ENCODE assay signal across 9 cellular contexts in the genomic region with DNA sequence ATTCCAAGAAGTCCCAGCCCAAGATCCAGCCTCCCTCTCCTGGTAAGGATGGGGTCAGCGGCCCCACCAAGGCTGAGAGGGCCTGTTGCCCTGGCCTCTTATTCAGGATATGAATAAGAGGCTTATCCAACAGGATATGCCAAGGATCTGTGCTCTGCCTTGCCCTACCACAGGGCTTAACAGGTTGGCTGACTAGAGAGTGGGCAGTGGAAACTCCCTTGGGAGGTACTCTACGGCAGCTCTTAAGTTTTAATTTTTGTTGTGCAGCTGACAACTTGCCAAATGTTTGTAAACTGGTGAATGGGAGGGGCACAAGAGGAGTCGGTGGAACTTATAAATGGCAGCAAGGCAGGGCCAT. TPM values are rescaled to one million over a fixed set of nuclear protein-coding genes. Genes with fewer than 3 reads are reported as not detected.
DNase-seq lines count a peak whose midpoint lies in the region; ATAC-seq and TF ChIP-seq lines count a peak whose summit lies in the region.
"Had no signal": no experiment of that assay in that cellular context is flagged by ENCODE, and none has a peak within 500 bp of the region (broad histone marks: within the 10 kb centered on the region; RNA-seq: fewer than 3 reads in every experiment).

No MANE protein-coding gene starts in this region.

- H3K4me1 ChIP-seq in SK-N-SH (ENCODE audit: control insufficient read depth in 1 of 2, insufficient read depth in 2 of 2, low read depth in 1 of 2, low read length in 1 of 2) (peaks cover 9 to 43% of the 10 kb centered on the region in 2 experiments; a peak in 3 of 4 replicates), foreskin keratinocyte (peaks cover 27% of the 10 kb centered on the region)

- 61% methylated on average over 3 of the region's 3 CpGs for WGBS in SK-N-SH (ENCODE audit: low lambda C conversion rate)

- H2AFZ ChIP-seq in SK-N-SH (ENCODE audit: low read depth), result no peak overlapping the region

- H4K20me1 ChIP-seq in SK-N-SH (ENCODE audit: insufficient read depth), result peaks cover 22% of the 10 kb centered on the region

- POLR2A ChIA-PET in SK-N-SH (lab: Yijun Ruan, JAX), result no interaction called here

- no peak overlapping the region for H3K4me3 ChIP-seq in SK-N-SH (ENCODE audit: low read depth in 2 of 2, low read length in 1 of 2)

- no peak for TF ChIP-seq EP300 in SK-N-SH (IDR thresholded peaks at IDR 0.05; ENCODE audit: borderline replicate concordance in 1 of 2, low read depth in 1 of 2, low read length in 1 of 2)

- ATAC-seq in foreskin keratinocyte (peak; percentile 59), sciatic nerve (peak; percentile 21), HG02870 (IDR thresholded peaks at IDR 0.05; ENCODE audit: unreplicated experiment) (no peak)

- TF ChIP-seq CTCF in SK-N-SH (IDR thresholded peaks at IDR 0.05) (no peak), foreskin keratinocyte (conservative IDR thresholded peaks at IDR 0.05) (peak; percentile 2)

- no peaks in the 10 kb centered on the region for H3K27me3 ChIP-seq in SK-N-SH (ENCODE audit: insufficient read depth)
- no peaks in the 10 kb centered on the region for H3K27me3 ChIP-seq in foreskin keratinocyte

- peak overlapping the region; percentile 66 for H3K9ac ChIP-seq in SK-N-SH

- peaks cover 73 to 77% of the 10 kb centered on the region in 2 experiments for H3K36me3 ChIP-seq in SK-N-SH (replicated peaks in 1 of 2; ENCODE audit: control insufficient read depth in 1 of 2, insufficient read depth in 2 of 2, low read length in 1 of 2)

- peak; percentile 79 for DNase-seq in DMS79 (lab: John Stamatoyannopoulos, UW)
- DNase-seq in SK-N-SH, result no peak
- no peak for DNase-seq in foreskin keratinocyte
- no peak for DNase-seq in sciatic nerve (ENCODE audit: low spot score)
- DNase-seq in NCI-H2029 (lab: John Stamatoyannopoulos, UW), result no peak
- no peak for DNase-seq in HuH-7 (ENCODE audit: low spot score)
- DNase-seq in NCI-H128 (lab: John Stamatoyannopoulos, UW; ENCODE audit: unreplicated experiment), result no peak
- DNase-seq: NK-92 treated with Interleukin-12 subunit alpha and Interleukin-12 subunit beta, amount 100 ng/mL, for 24 hours had no signal

- no peak for TF ChIP-seq RAD21 in SK-N-SH (IDR thresholded peaks at IDR 0.05; ENCODE audit: low read length)

- H3F3A ChIP-seq in SK-N-SH (replicated peaks; ENCODE audit: insufficient read depth), result peaks cover 57% of the 10 kb centered on the region

- intact Hi-C loops in sciatic nerve (cut with DNase I), result no loop called here

- no peaks in the 10 kb centered on the region for H3K9me2 ChIP-seq in SK-N-SH

- H3K9me3 ChIP-seq in SK-N-SH, result no peaks in the 10 kb centered on the region

- peaks cover 63% of the 10 kb centered on the region for H3K79me2 ChIP-seq in SK-N-SH (ENCODE audit: insufficient read depth)

- H3K4me2 ChIP-seq in SK-N-SH, result peak overlapping the region; percentile 61

- H3K27ac ChIP-seq in SK-N-SH (ENCODE audit: low read depth in 2 of 2, low read length in 1 of 2), result peak overlapping the region; percentile 48 to 96; a peak in 3 of 4 replicates
- peak overlapping the region; percentile 25 for H3K27ac ChIP-seq in foreskin keratinocyte

- CTCF ChIA-PET in SK-N-SH (lab: Yijun Ruan, JAX), result interaction anchor here (1.5 kb wide), 1 partner anchor 169 kb away, joined by 7 read pairs; no protein-coding TSS in a partner anchor

TF ChIP-seq in SK-N-SH, 30 proteins besides CTCF, POLR2A, EP300 and RAD21:
- TF ChIP-seq MEF2A (IDR thresholded peaks at IDR 0.05; ENCODE audit: borderline replicate concordance, low read depth) (no peak), JUND (IDR thresholded peaks at IDR 0.05) (no peak), RCOR1 (IDR thresholded peaks at IDR 0.05; ENCODE audit: low read length) (no peak), FOXM1 (IDR thresholded peaks at IDR 0.05; ENCODE audit: low read depth) (no peak), SIN3A (IDR thresholded peaks at IDR 0.05; ENCODE audit: borderline replicate concordance, low read depth, low read length) (no peak), GATA2 (CRISPR knock-in tag; IDR thresholded peaks at IDR 0.05) (no peak), NFIC (IDR thresholded peaks at IDR 0.05; ENCODE audit: borderline replicate concordance) (no peak), GABPA (IDR thresholded peaks at IDR 0.05; ENCODE audit: low read depth) (no peak), ELF1 (IDR thresholded peaks at IDR 0.05) (no peak), RFX5 (IDR thresholded peaks at IDR 0.05; ENCODE audit: low read length) (no peak), SMC3 (IDR thresholded peaks at IDR 0.05; ENCODE audit: low read depth, low read length) (no peak)
- TF ChIP-seq, protein P1, sequence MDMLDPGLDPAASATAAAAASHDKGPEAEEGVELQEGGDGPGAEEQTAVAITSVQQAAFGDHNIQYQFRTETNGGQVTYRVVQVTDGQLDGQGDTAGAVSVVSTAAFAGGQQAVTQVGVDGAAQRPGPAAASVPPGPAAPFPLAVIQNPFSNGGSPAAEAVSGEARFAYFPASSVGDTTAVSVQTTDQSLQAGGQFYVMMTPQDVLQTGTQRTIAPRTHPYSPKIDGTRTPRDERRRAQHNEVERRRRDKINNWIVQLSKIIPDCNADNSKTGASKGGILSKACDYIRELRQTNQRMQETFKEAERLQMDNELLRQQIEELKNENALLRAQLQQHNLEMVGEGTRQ (IDR thresholded peaks at IDR 0.05; ENCODE audit: borderline replicate concordance, low read depth, low read length), result no peak

RNA-seq across cellular contexts. Expression of a gene that starts 16.5 kb away (rescaled TPM):
- polyA plus RNA-seq in SK-N-SH (2012; rRNA removed) (16.5 and 26.4 TPM in 2 replicates), foreskin keratinocyte (8.7 and 9.4 TPM in 2 replicates)
- polyA plus RNA-seq in SK-N-SH (2012; cell fraction: cytosol; rRNA removed), result 14.6 and 18.7 TPM in 2 replicates
- 15.9 and 31.9 TPM in 2 replicates for polyA plus RNA-seq in SK-N-SH (2012; cell fraction: nucleus; rRNA removed)
- total RNA-seq in foreskin keratinocyte (11.7 and 11.9 TPM in 2 replicates), sciatic nerve (10.6 TPM)

RNA-seq across cellular contexts. Expression of a gene that starts 55.2 kb away (rescaled TPM):
- polyA plus RNA-seq in SK-N-SH (2012; rRNA removed) (33.0 and 35.3 TPM in 2 replicates), foreskin keratinocyte (14.2 and 16.1 TPM in 2 replicates)
- polyA plus RNA-seq in SK-N-SH (2012; cell fraction: cytosol; rRNA removed), result 16.3 and 25.5 TPM in 2 replicates
- 54.3 and 58.6 TPM in 2 replicates for polyA plus RNA-seq in SK-N-SH (2012; cell fraction: nucleus; rRNA removed)
- total RNA-seq in foreskin keratinocyte (17.6 and 18.5 TPM in 2 replicates), sciatic nerve (21.2 TPM)
